Comparison of ENCODE assay signal across 21 cellular contexts in genomic region chr20:14667241-14667640, GRCh38.
"Had no signal": no experiment of that assay in that cellular context is flagged by ENCODE, and none has a peak within 500 bp of the region (broad histone marks: within the 10 kb centered on the region; RNA-seq: fewer than 3 reads in every experiment).

No MANE protein-coding gene starts in this region.

- H3K27ac ChIP-seq: coronary artery, prostate gland, right atrium auricular region, stomach, testis, tibial artery had no signal

- H3K27ac Mint-ChIP-seq: effector memory CD8-positive, alpha-beta T cell; memory B cell; naive thymus-derived CD8-positive, alpha-beta T cell; stimulated activated effector memory CD8-positive, alpha-beta T cell treated with anti-CD3 and anti-CD28 coated beads, Interleukin-12 subunit alpha, Interleukin-12 subunit beta, amount 100 ng/mL, for 72 hours; type B pancreatic cell had no signal

- H3K4me1 Mint-ChIP-seq: memory B cell; naive thymus-derived CD8-positive, alpha-beta T cell; neural crest cell; stimulated activated effector memory CD8-positive, alpha-beta T cell treated with anti-CD3 and anti-CD28 coated beads, Interleukin-12 subunit alpha, Interleukin-12 subunit beta, amount 100 ng/mL, for 72 hours had no signal

- H3K27me3 ChIP-seq: right atrium auricular region, stomach, testis, tibial artery had no signal

- H3K36me3 ChIP-seq: prostate gland, right atrium auricular region, stomach, tibial artery had no signal

- H3K4me1 ChIP-seq: prostate gland, right atrium auricular region, stomach, testis had no signal

- H3K9me3 Mint-ChIP-seq: memory B cell; stimulated activated effector memory CD8-positive, alpha-beta T cell treated with anti-CD3 and anti-CD28 coated beads, Interleukin-12 subunit alpha, Interleukin-12 subunit beta, amount 100 ng/mL, for 72 hours had no signal

- H3K4me3 ChIP-seq: coronary artery, lung, prostate gland, right atrium auricular region, stomach, testis, tibial artery had no signal

- DNase-seq: dermis blood vessel endothelial cell; effector memory CD8-positive, alpha-beta T cell; kidney; midbrain; naive thymus-derived CD8-positive, alpha-beta T cell; stimulated activated CD4-positive, alpha-beta T cell treated with anti-CD3 and anti-CD28 coated beads, Interleukin-2, amount 100 ng/mL, for 24 hours; stimulated activated CD4-positive, alpha-beta T cell treated with anti-CD3 and anti-CD28 coated beads, Interleukin-4, amount 100 ng/mL, for 24 hours; stimulated activated naive CD4-positive, alpha-beta T cell treated with Interleukin-2 at 50 U/mL for 16 hours; stomach; testis; tibial artery had no signal

- H3K27me3 Mint-ChIP-seq: effector memory CD8-positive, alpha-beta T cell; memory B cell; naive thymus-derived CD8-positive, alpha-beta T cell had no signal

- H3K4me3 Mint-ChIP-seq: effector memory CD8-positive, alpha-beta T cell; memory B cell; naive thymus-derived CD8-positive, alpha-beta T cell; neural crest cell; stimulated activated effector memory CD8-positive, alpha-beta T cell treated with anti-CD3 and anti-CD28 coated beads, Interleukin-12 subunit alpha, Interleukin-12 subunit beta, amount 100 ng/mL, for 72 hours; type B pancreatic cell had no signal

- H3K9me3 ChIP-seq: prostate gland, stomach, testis, tibial artery had no signal

- ATAC-seq: effector memory CD8-positive, alpha-beta T cell; left lobe of liver; naive thymus-derived CD8-positive, alpha-beta T cell; sciatic nerve; stimulated activated effector memory CD8-positive, alpha-beta T cell treated with anti-CD3 and anti-CD28 coated beads, Interleukin-12 subunit alpha, Interleukin-12 subunit beta, amount 100 ng/mL, for 72 hours had no signal

- H3K36me3 Mint-ChIP-seq: memory B cell; naive thymus-derived CD8-positive, alpha-beta T cell; stimulated activated effector memory CD8-positive, alpha-beta T cell treated with anti-CD3 and anti-CD28 coated beads, Interleukin-12 subunit alpha, Interleukin-12 subunit beta, amount 100 ng/mL, for 72 hours; type B pancreatic cell had no signal
